Comparison of ENCODE assay signal across 6 cellular contexts in the genomic region with DNA sequence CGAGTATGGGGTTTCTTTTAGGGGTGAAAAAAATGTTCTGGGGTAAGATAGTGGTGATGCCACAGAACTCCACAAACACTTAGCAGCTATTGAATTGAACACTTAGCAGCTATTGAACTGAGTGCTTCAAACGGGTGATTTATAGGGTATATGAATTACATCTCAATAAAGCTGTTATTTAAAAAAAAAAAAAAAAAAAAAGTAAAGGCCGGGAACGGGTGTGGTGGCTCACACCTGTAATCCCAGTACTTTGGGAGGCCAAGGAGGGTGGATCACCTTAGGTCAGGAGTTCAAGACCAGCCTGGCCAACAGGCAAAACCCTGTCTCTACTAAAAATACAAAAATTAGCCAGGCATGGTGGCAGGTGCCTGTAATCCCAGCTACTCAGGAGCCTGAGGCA. TPM values are rescaled to one million over a fixed set of nuclear protein-coding genes. Genes with fewer than 3 reads are reported as not detected.
DNase-seq lines count a peak whose midpoint lies in the region; ATAC-seq, FAIRE-seq and TF ChIP-seq lines count a peak whose summit lies in the region.
"Not testable (repeated sequence)": the region's sequence is repeated elsewhere in the genome, so short reads cannot be mapped to it uniquely, and the experiment has no call there.

No MANE protein-coding gene starts in this region.

- TF ChIP-seq POLR2A in HepG2 (IDR thresholded peaks at IDR 0.05; ENCODE audit: insufficient read depth in 1 of 2, low read depth in 2 of 2, low read length in 2 of 2): not testable (repeated sequence)

- 17 to 35% methylated on average over 4 of the region's 4 CpGs for WGBS in GM23248 (ENCODE audit: low coverage in 1 of 2, low lambda C conversion rate in 2 of 2, missing lambda C conversion rate in 2 of 2), 2 experiments
- WGBS in HepG2 (ENCODE audit: low lambda C conversion rate): 54% methylated on average over 4 of the region's 4 CpGs

- H3K4me1 ChIP-seq in GM23248 (ENCODE audit: insufficient read depth): peaks cover 12% of the 10 kb centered on the region
- H3K4me1 ChIP-seq in HepG2 (ENCODE audit: insufficient read depth, low read length): not testable (repeated sequence)

- peak overlapping the region; percentile 44; the same call in 1 of the 2 replicates for H3K9ac ChIP-seq in GM23248
- H3K9ac ChIP-seq in HepG2 (ENCODE audit: insufficient read depth, low read depth, low read length): not testable (repeated sequence)

- not testable (repeated sequence) for ATAC-seq in T-helper 17 cell, HepG2

- H3K27me3 Mint-ChIP-seq in T-helper 17 cell (peaks cover 14% of the 10 kb centered on the region), progenitor cell of endocrine pancreas (peaks cover 18% of the 10 kb centered on the region)
- not testable (repeated sequence) for H3K27me3 Mint-ChIP-seq in brain

- intact Hi-C loops in HepG2 (cut with micrococcal nuclease; ENCODE audit: unreplicated experiment): loop anchor here (1.0 kb wide), 1 partner anchor 26 kb away; no protein-coding TSS in a partner anchor

- POLR2A ChIA-PET in HepG2 (lab: Yijun Ruan, JAX): not testable (repeated sequence)

- peak overlapping the region; percentile 63 for H3K27ac Mint-ChIP-seq in T-helper 17 cell
- H3K27ac Mint-ChIP-seq in brain: peak overlapping the region in 3 of 5 experiments; percentile 35 to 81 (median 56)
- peak overlapping the region; percentile 74 for H3K27ac Mint-ChIP-seq in progenitor cell of endocrine pancreas

- H3K4me2 ChIP-seq in GM23248 (ENCODE audit: unreplicated experiment): peak overlapping the region; percentile 46
- not testable (repeated sequence) for H3K4me2 ChIP-seq in HepG2 (ENCODE audit: low read depth, low read length)

- not testable (repeated sequence) for H3K9me2 ChIP-seq in GM23248 (ENCODE audit: insufficient read depth)

- not testable (repeated sequence) for H3K79me2 ChIP-seq in GM23248 (ENCODE audit: insufficient read depth); HepG2 (ENCODE audit: insufficient read depth, low read length)

- in situ Hi-C loops in GM23248 (cut with MboI); HepG2 (cut with HindIII; ENCODE audit: extremely low pct_ligation_motif_present, low pct_unique_long_range_greater_than_20kb): not testable (repeated sequence)

- TF ChIP-seq CTCF in brain (conservative IDR thresholded peaks at IDR 0.05); HepG2 (CRISPR knock-in tag; IDR thresholded peaks at IDR 0.05); progenitor cell of endocrine pancreas (IDR thresholded peaks at IDR 0.05; ENCODE audit: unreplicated experiment): not testable (repeated sequence)

- H3K27me3 ChIP-seq in GM23248 (replicated peaks; ENCODE audit: insufficient read depth): not testable (repeated sequence)
- H3K27me3 ChIP-seq in HepG2 (ENCODE audit: control insufficient read depth in 1 of 2, insufficient read depth in 2 of 2, low read length in 2 of 2): peaks cover 10 to 43% of the 10 kb centered on the region in 2 experiments

- CTCF ChIA-PET in HepG2 (lab: Yijun Ruan, JAX; ENCODE audit: low intra/inter-chr PET ratio, low total read pairs): not testable (repeated sequence)

- not testable (repeated sequence) for H2AFZ ChIP-seq in GM23248; HepG2 (ENCODE audit: low read length)

- H3K4me3 Mint-ChIP-seq in T-helper 17 cell; brain; progenitor cell of endocrine pancreas (ENCODE audit: low read depth): not testable (repeated sequence)

- not testable (repeated sequence) for H3K9me3 Mint-ChIP-seq in brain; progenitor cell of endocrine pancreas (ENCODE audit: low read depth)

- not testable (repeated sequence) for H3K4me1 Mint-ChIP-seq in T-helper 17 cell; progenitor cell of endocrine pancreas (ENCODE audit: low read depth)
- peaks cover 12% of the 10 kb centered on the region for H3K4me1 Mint-ChIP-seq in brain

- H3K4me3 ChIP-seq in GM23248; HepG2 (replicated peaks in 1 of 3; ENCODE audit: insufficient read depth in 1 of 3, low read depth in 2 of 3, low read length in 3 of 3): not testable (repeated sequence)

- not testable (repeated sequence) for BruUV-seq in HepG2 (replicated peaks; lab: Mats Ljungman, UMichigan)

- not testable (repeated sequence) for H3K36me3 ChIP-seq in GM23248 (ENCODE audit: low read depth); HepG2 (replicated peaks in 1 of 2; ENCODE audit: control insufficient read depth in 1 of 2, insufficient read depth in 2 of 2, low read length in 2 of 2)

- H3K9me3 ChIP-seq in GM23248 (ENCODE audit: low read depth); T-helper 17 cell (ENCODE audit: control insufficient read depth, low read length, poor library complexity, severe bottlenecking); HepG2 (ENCODE audit: low read length): not testable (repeated sequence)

- not testable (repeated sequence) for TF ChIP-seq RAD21 in HepG2 (CRISPR knock-in tag; IDR thresholded peaks at IDR 0.05)

- DNase-seq in GM23248; T-helper 17 cell; HepG2 (ENCODE audit: low spot score); progenitor cell of endocrine pancreas (ENCODE audit: low spot score, unreplicated experiment): not testable (repeated sequence)
- DNase-seq in NCI-H128 (lab: John Stamatoyannopoulos, UW; ENCODE audit: unreplicated experiment): peak; percentile 0

- not testable (repeated sequence) for H3K36me3 Mint-ChIP-seq in T-helper 17 cell (ENCODE audit: low read depth); brain; progenitor cell of endocrine pancreas (ENCODE audit: insufficient read depth)

- not testable (repeated sequence) for TF ChIP-seq EP300 in HepG2 (IDR thresholded peaks at IDR 0.05; ENCODE audit: low read depth in 2 of 2, low read length in 2 of 2); HepG2 (CRISPR knock-in tag; IDR thresholded peaks at IDR 0.05; ENCODE audit: borderline replicate concordance)

- not testable (repeated sequence) for FAIRE-seq in HepG2 (lab: Jason Lieb, UNC)

- not testable (repeated sequence) for H3F3A ChIP-seq in GM23248 (ENCODE audit: insufficient read depth)

- H3K27ac ChIP-seq in GM23248; HepG2 (ENCODE audit: extremely low read length, insufficient read depth, low read length): not testable (repeated sequence)

- not testable (repeated sequence) for H4K20me1 ChIP-seq in GM23248 (ENCODE audit: insufficient read depth); HepG2 (ENCODE audit: insufficient read depth, low read length)

RNA-seq across cellular contexts. Expression of a gene that starts 48.7 kb away (rescaled TPM):
- 88.2 and 101 TPM in 2 replicates for total RNA-seq in GM23248 (2014; rRNA removed; shearing (Covaris generic))
- polyA plus RNA-seq in GM23248 (2016; fragmentation: Nextera tagmentation; extraction: Ambion mirVana) (66.4 and 71.6 TPM in 2 replicates), brain (ENCODE audit: insufficient read depth, low read depth, low replicate concordance) (52.7 TPM), HepG2 (2011; rRNA removed) (4.0 and 4.8 TPM in 2 replicates)
- total RNA-seq in T-helper 17 cell (1 to 10 TPM; 1.5 to 1.7 TPM), HepG2 (2016; rRNA removed; fragmentation: Illumina TruSeq; extraction: Trizol) (2.1 and 5.5 TPM in 2 replicates), progenitor cell of endocrine pancreas (88.5 and 91.4 TPM in 2 replicates)
- 0.91 and 1.6 TPM in 2 replicates for total RNA-seq in HepG2 (2016; cell fraction: cytosol; rRNA removed; fragmentation: Illumina TruSeq; extraction: Trizol; ENCODE audit: low read depth)
- 1.8 and 5.2 TPM in 2 replicates for total RNA-seq in HepG2 (2016; cell fraction: insoluble cytoplasmic fraction; rRNA removed; fragmentation: Illumina TruSeq; extraction: Trizol)
- 1.9 and 2.0 TPM in 2 replicates for total RNA-seq in HepG2 (2016; cell fraction: membrane; rRNA removed; fragmentation: Illumina TruSeq; extraction: Trizol)
- total RNA-seq in HepG2 (2016; cell fraction: nucleus; rRNA removed; fragmentation: Illumina TruSeq; extraction: Trizol): 5.4 and 7.0 TPM in 2 replicates
- 2.4 and 5.8 TPM in 2 replicates for polyA plus RNA-seq in HepG2 (2011; cell fraction: cytosol; rRNA removed)
- 6.0 and 8.9 TPM in 2 replicates for polyA plus RNA-seq in HepG2 (2011; cell fraction: nucleus; rRNA removed)
- polyA plus RNA-seq in HepG2 (2012): 1.1 and 2.2 TPM in 2 replicates
- polyA plus RNA-seq in HepG2 (2016; cell fraction: cytosol; fragmentation: Illumina TruSeq; extraction: Trizol; ENCODE audit: low read depth): 1.3 and 1.7 TPM in 2 replicates
- polyA plus RNA-seq in HepG2 (2016; cell fraction: insoluble cytoplasmic fraction; fragmentation: Illumina TruSeq; extraction: Trizol; ENCODE audit: low read depth): 3.2 and 3.7 TPM in 2 replicates
- polyA plus RNA-seq in HepG2 (2016; cell fraction: membrane; fragmentation: Illumina TruSeq; extraction: Trizol; ENCODE audit: low read depth): 2.1 and 3.5 TPM in 2 replicates
- polyA plus RNA-seq in HepG2 (2016; cell fraction: nucleus; fragmentation: Illumina TruSeq; extraction: Trizol; ENCODE audit: insufficient read depth, low read depth): 12.8 and 13.1 TPM in 2 replicates
- polyA minus RNA-seq in HepG2 (2011; rRNA and poly(A)+ RNA removed; ENCODE audit: low replicate concordance): 9.2 and 40.8 TPM in 2 replicates
- 7.8 and 8.3 TPM in 2 replicates for polyA minus RNA-seq in HepG2 (2011; cell fraction: cytosol; rRNA and poly(A)+ RNA removed)
- polyA minus RNA-seq in HepG2 (2011; cell fraction: nucleus; rRNA and poly(A)+ RNA removed): 2.1 and 4.8 TPM in 2 replicates

Comparison
In these comparisons a context has a peak if more than half of its experiments do, and no peak if none do; other contexts are left out.
1. RNA of a gene that starts 48.7 kb away (total RNA-seq): 88.5 to 91.4 TPM in progenitor cell of endocrine pancreas and 88.2 to 101 TPM in GM23248; 0.91 to 7.0 TPM in HepG2 and 1.5 to 1.7 TPM in T-helper 17 cell; every median in the first group is over 10 times any median in the second.
2. Peak in every context shown above with its lines, with median percentiles within 50 percentile points of each other: H3K27ac Mint-ChIP-seq.